29 cellular contexts compared by ENCODE assay signal in genomic region chr4:8013976-8014726, GRCh38.
"Had no signal": no experiment of that assay in that cellular context is flagged by ENCODE, and none has a peak within 500 bp of the region (broad histone marks: within the 10 kb centered on the region; RNA-seq: fewer than 3 reads in every experiment).

No MANE protein-coding gene starts in this region.

- H3K36me3 ChIP-seq: adrenal gland, esophagus squamous epithelium, gastroesophageal sphincter, heart right ventricle had no signal

- H3K4me3 ChIP-seq: adrenal gland, body of pancreas, esophagus squamous epithelium, gastroesophageal sphincter, heart right ventricle, hepatocyte had no signal

- H3K4me2 ChIP-seq: hepatocyte had no signal

- H3K4me1 ChIP-seq: body of pancreas had no signal

- H3K27ac ChIP-seq: adrenal gland, body of pancreas, esophagus squamous epithelium, gastroesophageal sphincter, heart right ventricle, hepatocyte had no signal

- H3K79me2 ChIP-seq: hepatocyte had no signal

- H3K9me3 ChIP-seq: adrenal gland, body of pancreas, esophagus squamous epithelium, gastroesophageal sphincter, heart right ventricle had no signal

- H3K27me3 ChIP-seq: adrenal gland, body of pancreas, esophagus squamous epithelium, gastroesophageal sphincter, heart right ventricle, hepatocyte had no signal

- DNase-seq: activated CD4-positive, alpha-beta memory T cell treated with anti-CD3 and anti-CD28 coated beads for 36 hours; activated CD4-positive, alpha-beta T cell treated with anti-CD3 and anti-CD28 coated beads for 36 hours; activated CD4-positive, alpha-beta T cell treated with anti-CD3 and anti-CD28 coated beads, Interleukin-2, amount 10 ng/mL, durations not matched to agents 24 days and 14 days; activated CD4-positive, CD25-positive, alpha-beta regulatory T cell; activated CD4-positive, CD25-positive, alpha-beta regulatory T cell treated with anti-CD3 and anti-CD28 coated beads, Interleukin-2, amount 50 U/mL, for 72 hours; activated CD8-positive, alpha-beta memory T cell treated with anti-CD3 and anti-CD28 coated beads, Interleukin-2, amount 10 ng/mL, durations not matched to agents 7 days and 5 days; activated CD8-positive, alpha-beta memory T cell treated with anti-CD3 and anti-CD28 coated beads, Interleukin-2, amount 50 U/mL, for 4 hours; activated CD8-positive, alpha-beta T cell treated with anti-CD3 and anti-CD28 coated beads, Interleukin-2, amount 10 ng/mL, durations not matched to agents 7 days and 5 days; activated effector memory CD4-positive, alpha-beta T cell treated with anti-CD3 and anti-CD28 coated beads, Interleukin-2, amount 50 U/mL, for 16 hours; activated naive CD4-positive, alpha-beta T cell treated with anti-CD3 and anti-CD28 coated beads for 36 hours; activated naive CD8-positive, alpha-beta T cell treated with anti-CD3 and anti-CD28 coated beads for 36 hours; activated naive CD8-positive, alpha-beta T cell treated with anti-CD3 and anti-CD28 coated beads, Interleukin-2, amount 50 U/mL, for 24 hours; activated T-cell treated with anti-CD3 and anti-CD28 coated beads, Interleukin-2, amount 50 U/mL, for 1 hour; activated T-cell treated with anti-CD3 and anti-CD28 coated beads, Interleukin-2, amount 50 U/mL, for 48 hours; adrenal gland; amygdala; aorta; body of pancreas; caudate nucleus; cortex of kidney; dermis blood vessel endothelial cell; effector CD4-positive, alpha-beta T cell; effector memory CD8-positive, alpha-beta T cell; erythroblast; esophagus squamous epithelium; foreskin melanocyte; heart right ventricle had no signal

- H2AFZ ChIP-seq: hepatocyte had no signal
